ENCODE assay signal across 1 cellular context in the genomic region with DNA sequence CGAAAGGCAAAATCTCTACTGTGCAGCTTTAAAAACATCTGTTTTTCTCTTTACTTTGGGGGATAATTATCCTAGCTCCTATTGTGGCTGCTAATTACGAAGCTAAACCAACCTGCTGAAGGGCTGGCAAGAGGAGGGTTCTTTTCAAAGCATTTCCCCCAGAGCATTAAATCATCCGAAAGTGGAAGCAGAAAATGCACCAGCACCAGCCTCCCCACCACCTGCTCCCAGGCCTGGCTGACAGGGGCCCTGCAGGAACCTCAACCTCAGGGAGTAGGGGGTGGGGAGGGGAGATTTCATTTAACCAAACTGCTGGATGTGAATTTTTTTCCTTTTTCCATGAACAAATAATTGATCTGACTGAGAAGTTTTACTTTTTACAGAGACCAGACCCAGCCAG.
TF ChIP-seq lines count a peak whose summit lies in the region.

No MANE protein-coding gene starts in this region.

TF ChIP-seq in HepG2, 621 proteins besides CTCF, POLR2A, EP300 and RAD21 (continued from another document):
- TF ChIP-seq, protein P1, sequence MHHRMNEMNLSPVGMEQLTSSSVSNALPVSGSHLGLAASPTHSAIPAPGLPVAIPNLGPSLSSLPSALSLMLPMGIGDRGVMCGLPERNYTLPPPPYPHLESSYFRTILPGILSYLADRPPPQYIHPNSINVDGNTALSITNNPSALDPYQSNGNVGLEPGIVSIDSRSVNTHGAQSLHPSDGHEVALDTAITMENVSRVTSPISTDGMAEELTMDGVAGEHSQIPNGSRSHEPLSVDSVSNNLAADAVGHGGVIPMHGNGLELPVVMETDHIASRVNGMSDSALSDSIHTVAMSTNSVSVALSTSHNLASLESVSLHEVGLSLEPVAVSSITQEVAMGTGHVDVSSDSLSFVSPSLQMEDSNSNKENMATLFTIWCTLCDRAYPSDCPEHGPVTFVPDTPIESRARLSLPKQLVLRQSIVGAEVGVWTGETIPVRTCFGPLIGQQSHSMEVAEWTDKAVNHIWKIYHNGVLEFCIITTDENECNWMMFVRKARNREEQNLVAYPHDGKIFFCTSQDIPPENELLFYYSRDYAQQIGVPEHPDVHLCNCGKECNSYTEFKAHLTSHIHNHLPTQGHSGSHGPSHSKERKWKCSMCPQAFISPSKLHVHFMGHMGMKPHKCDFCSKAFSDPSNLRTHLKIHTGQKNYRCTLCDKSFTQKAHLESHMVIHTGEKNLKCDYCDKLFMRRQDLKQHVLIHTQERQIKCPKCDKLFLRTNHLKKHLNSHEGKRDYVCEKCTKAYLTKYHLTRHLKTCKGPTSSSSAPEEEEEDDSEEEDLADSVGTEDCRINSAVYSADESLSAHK (CRISPR knock-in tag; IDR thresholded peaks at IDR 0.05; ENCODE audit: borderline replicate concordance), result no peak
- no peak for TF ChIP-seq ZNF326 (CRISPR knock-in tag; IDR thresholded peaks at IDR 0.05; ENCODE audit: borderline replicate concordance)
- TF ChIP-seq TEAD2 (CRISPR knock-in tag; IDR thresholded peaks at IDR 0.05), result no peak
- TF ChIP-seq TFAP4 (IDR thresholded peaks at IDR 0.05; ENCODE audit: borderline replicate concordance, low read depth), result no peak
- TF ChIP-seq HNF4A (CRISPR knock-in tag; IDR thresholded peaks at IDR 0.05), result no peak
- no peak for TF ChIP-seq MYC (CRISPR knock-in tag; IDR thresholded peaks at IDR 0.05; ENCODE audit: borderline replicate concordance)
- no peak for TF ChIP-seq ZNF883 (CRISPR knock-in tag; IDR thresholded peaks at IDR 0.05; ENCODE audit: not compliant biosample characterization)
- TF ChIP-seq ELK4 (CRISPR knock-in tag; IDR thresholded peaks at IDR 0.05; ENCODE audit: borderline replicate concordance), result no peak
- no peak for TF ChIP-seq POGK (CRISPR knock-in tag; conservative IDR thresholded peaks at IDR 0.05)
- TF ChIP-seq ZNF274 (CRISPR knock-in tag; IDR thresholded peaks at IDR 0.05), result no peak
